ENCODE assay signal across 8 cellular contexts in the genomic region with DNA sequence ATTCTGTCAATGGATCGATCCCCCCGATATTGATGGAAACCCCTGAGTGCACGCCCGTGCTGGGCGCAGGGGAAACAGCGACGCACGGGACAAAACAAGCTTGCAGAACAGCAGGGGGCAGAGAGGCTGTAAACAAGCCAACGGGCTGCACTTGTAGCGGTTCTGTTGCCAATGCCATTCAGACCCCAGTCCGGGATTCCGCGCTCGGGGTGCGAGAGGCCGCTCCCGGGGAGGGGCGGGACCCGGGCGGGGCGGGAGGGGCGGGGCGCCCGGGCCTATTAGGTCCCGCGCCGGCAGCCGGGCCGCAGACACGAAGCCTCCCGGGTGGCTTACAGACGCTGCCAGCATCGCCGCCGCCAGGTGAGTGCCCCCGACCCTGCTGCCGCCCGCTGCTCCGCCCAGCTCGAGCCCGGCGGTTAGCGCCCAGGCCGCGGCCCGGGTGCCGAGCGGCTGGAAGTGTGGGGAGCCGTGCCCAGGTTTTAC. TPM values are rescaled to one million over a fixed set of nuclear protein-coding genes. Genes with fewer than 3 reads are reported as not detected.
DNase-seq lines count a peak whose midpoint lies in the region; ATAC-seq, FAIRE-seq and TF ChIP-seq lines count a peak whose summit lies in the region.

Gene BIK, plus strand, starts transcription at position 307 of the 483 bp plus-strand sequence. CDS start 13,273 bp downstream, outside the sequence.

- H3K9me1 ChIP-seq in keratinocyte (ENCODE audit: control insufficient read depth, extremely low read depth, insufficient read depth, low read length): no peaks in the 10 kb centered on the region

- TF ChIP-seq CTCF in GM12872 (IDR thresholded peaks at IDR 0.05; ENCODE audit: insufficient read depth, low read depth, low read length): peak; percentile 51; the same call in 2 of the 3 replicates
- no peak for TF ChIP-seq CTCF in KMS-11 (conservative IDR thresholded peaks at IDR 0.05; ENCODE audit: low read depth, low read length)
- TF ChIP-seq CTCF in brain (conservative IDR thresholded peaks at IDR 0.05): peak in 1 of 2 experiments; percentile 20
- TF ChIP-seq CTCF in keratinocyte (optimal IDR thresholded peaks at IDR 0.05 in 1 of 3, IDR thresholded peaks at IDR 0.05 in 1 of 3, conservative IDR thresholded peaks at IDR 0.05 in 1 of 3; ENCODE audit: extremely low read depth in 1 of 3, insufficient read depth in 2 of 3, low read length in 3 of 3): peak; percentile 8 to 61 (median 16)

- peak within 1 kb of the TSS; percentile 82 to 88 (median 87) for H3K4me3 Mint-ChIP-seq in brain

- peaks cover 10% of the 10 kb centered on the region for H3K4me1 Mint-ChIP-seq in brain

- no peaks in the 10 kb centered on the region for H3K36me3 Mint-ChIP-seq in brain

- H3K4me3 ChIP-seq in KMS-11 (IDR thresholded peaks at IDR 0.05; ENCODE audit: insufficient read depth, low read depth, low read length) (no peak within 1 kb of the TSS), keratinocyte (ENCODE audit: control insufficient read depth in 2 of 3, extremely low read depth in 1 of 3, insufficient read depth in 2 of 3, low read depth in 1 of 3, low read length in 3 of 3) (peak within 1 kb of the TSS; percentile 69 to 70 (median 70))

- H3K4me1 ChIP-seq in KMS-11 (ENCODE audit: low read depth, poor library complexity, severe bottlenecking) (peaks cover 4% of the 10 kb centered on the region), keratinocyte (ENCODE audit: control insufficient read depth, extremely low read depth, insufficient read depth, low read length) (peaks cover 9% of the 10 kb centered on the region)

- no peak for FAIRE-seq in keratinocyte (lab: Jason Lieb, UNC)

- H2AFZ ChIP-seq in KMS-11 (ENCODE audit: low read depth) (peak within 1 kb of the TSS; percentile 78), keratinocyte (ENCODE audit: control insufficient read depth, low read length) (peak within 1 kb of the TSS; percentile 81)

- DNase-seq in T1000 (lab: John Stamatoyannopoulos, UW): peak; percentile 18
- no peak for DNase-seq in keratinocyte (ENCODE audit: low read depth, low spot score)
- peak; percentile 22 to 27 for DNase-seq in stimulated activated CD4-positive, alpha-beta T cell treated with anti-CD3 and anti-CD28 coated beads, Interleukin-2, amount 100 ng/mL, for 48 hours

- dilution Hi-C loops in keratinocyte (cut with MboI; ENCODE audit: extremely low pct_ligation_motif_present, low sequenced_read_pairs): no loop called here

- H3K9me3 ChIP-seq in keratinocyte (ENCODE audit: control insufficient read depth, low read depth, low read length): no peaks in the 10 kb centered on the region

- H3K27me3 ChIP-seq in KMS-11 (ENCODE audit: insufficient read depth, low read depth) (peaks cover 5% of the 10 kb centered on the region; the same call in 1 of the 2 replicates), keratinocyte (ENCODE audit: control insufficient read depth, extremely low read depth, insufficient read depth, low read length) (peaks cover 6% of the 10 kb centered on the region)

- no peaks in the 10 kb centered on the region for H3K9me3 Mint-ChIP-seq in brain

- peak within 1 kb of the TSS in 1 of 5 experiments; percentile 16 for H3K27ac Mint-ChIP-seq in brain

- H4K20me1 ChIP-seq in KMS-11 (ENCODE audit: insufficient read depth) (no peaks in the 10 kb centered on the region), keratinocyte (ENCODE audit: control insufficient read depth, extremely low read depth, insufficient read depth, low read length) (no peaks in the 10 kb centered on the region)

- H3K9ac ChIP-seq in KMS-11 (peak within 1 kb of the TSS; percentile 42; the same call in 1 of the 2 replicates), keratinocyte (ENCODE audit: control insufficient read depth, extremely low read depth, insufficient read depth, low read length) (peak within 1 kb of the TSS; percentile 77)

- H3K27me3 Mint-ChIP-seq in brain: peaks cover 70% of the 10 kb centered on the region

- no peaks in the 10 kb centered on the region for H3K79me2 ChIP-seq in KMS-11 (ENCODE audit: insufficient read depth, low read depth)
- no peaks in the 10 kb centered on the region for H3K79me2 ChIP-seq in keratinocyte (ENCODE audit: control insufficient read depth, insufficient read depth, low read length)

- H3K27ac ChIP-seq in KMS-11: no peak within 1 kb of the TSS
- no peak within 1 kb of the TSS for H3K27ac ChIP-seq in keratinocyte (ENCODE audit: control insufficient read depth, insufficient read depth, low read length)

- H3K36me3 ChIP-seq in KMS-11 (ENCODE audit: insufficient read depth) (no peaks in the 10 kb centered on the region), keratinocyte (ENCODE audit: control insufficient read depth in 2 of 2, extremely low read depth in 1 of 2, insufficient read depth in 2 of 2, low read length in 2 of 2) (no peaks in the 10 kb centered on the region)

- H3K4me2 ChIP-seq in KMS-11 (peak within 1 kb of the TSS; percentile 76), keratinocyte (ENCODE audit: control insufficient read depth, extremely low read depth, insufficient read depth, low read depth, low read length) (peak within 1 kb of the TSS; percentile 91)

- ATAC-seq in HG02571 (IDR thresholded peaks at IDR 0.05; ENCODE audit: unreplicated experiment) (no peak), HG02763 (IDR thresholded peaks at IDR 0.05; ENCODE audit: unreplicated experiment) (no peak)

RNA-seq across cellular contexts. Expression of gene BIK, which starts in this region (rescaled TPM):
- 3.6 TPM for polyA plus RNA-seq in brain (ENCODE audit: insufficient read depth, low read depth, low replicate concordance)
- 2.9 to 4.6 TPM (median 4.4 TPM) in 3 replicates for polyA plus RNA-seq in keratinocyte
- 4.3 TPM for polyA plus RNA-seq in keratinocyte (2011; ENCODE audit: low read depth)
- 4.2 and 6.5 TPM in 2 replicates for polyA plus RNA-seq in keratinocyte (2011; cell fraction: cytosol; rRNA removed)
- 4.7 and 6.8 TPM in 2 replicates for polyA plus RNA-seq in keratinocyte (2011; cell fraction: nucleus; rRNA removed)
- polyA plus RNA-seq in keratinocyte (2012; ENCODE audit: low replicate concordance): 6.0 and 7.7 TPM in 2 replicates
- 1.5 to 2.6 TPM (median 2.0 TPM) in 3 replicates for polyA minus RNA-seq in keratinocyte
- polyA minus RNA-seq in keratinocyte (2011; cell fraction: cytosol; rRNA and poly(A)+ RNA removed): 7.3 TPM
- polyA minus RNA-seq in keratinocyte (2011; cell fraction: nucleus; rRNA and poly(A)+ RNA removed): 1.2 and 1.8 TPM in 2 replicates
